In the genomic region with DNA sequence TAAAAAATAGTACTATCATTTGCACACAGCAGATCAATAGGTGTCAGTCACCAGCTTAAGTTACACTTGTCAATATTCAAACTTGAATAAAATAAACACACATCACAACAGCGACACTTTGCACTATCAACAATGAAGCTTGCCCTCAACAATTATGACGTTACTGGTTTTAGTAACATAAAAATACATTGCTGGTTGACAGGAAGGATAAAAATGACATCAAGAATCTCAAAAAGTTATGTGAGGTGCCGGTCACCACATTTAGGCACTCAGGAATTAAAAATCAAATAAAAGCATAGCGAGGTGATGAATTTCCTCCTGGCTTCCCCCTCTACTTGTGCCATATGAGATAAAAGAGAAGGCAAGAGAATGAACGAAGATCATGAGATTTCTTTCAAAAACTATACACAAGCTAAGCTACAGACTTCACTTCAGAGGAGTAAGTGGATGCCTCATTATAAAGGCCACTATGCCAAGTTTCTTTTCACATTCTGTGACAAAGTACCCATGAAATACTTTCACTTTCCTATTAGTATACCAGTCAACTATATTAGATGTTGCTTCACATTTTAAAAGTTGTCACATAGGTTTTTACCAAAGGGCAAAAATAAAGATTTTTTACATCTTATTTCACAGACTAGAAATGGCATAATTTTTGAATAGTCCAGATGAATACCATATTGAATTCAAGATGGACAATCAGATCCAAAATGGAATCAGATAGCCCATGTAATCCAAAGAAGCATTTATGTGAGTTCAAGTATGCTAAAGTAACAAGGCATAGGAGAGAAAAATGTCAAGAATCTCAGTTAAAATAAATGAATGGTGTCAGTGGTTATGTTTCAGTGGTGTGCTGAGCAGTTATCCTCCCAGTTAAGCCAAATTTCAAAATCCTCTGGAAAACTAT, we compare ENCODE assay signal across 11 cellular contexts. TPM values are rescaled to one million over a fixed set of nuclear protein-coding genes. Genes with fewer than 3 reads are reported as not detected.
A peak's percentile ranks its signal among the peaks of the same experiment; 100 is the strongest.
DNase-seq lines count a peak whose midpoint lies in the region; ATAC-seq and TF ChIP-seq lines count a peak whose summit lies in the region.
"Had no signal": no experiment of that assay in that cellular context is flagged by ENCODE, and none has a peak within 500 bp of the region (broad histone marks: within the 10 kb centered on the region; RNA-seq: fewer than 3 reads in every experiment).

No MANE protein-coding gene starts in this region.

- WGBS in hepatocyte (ENCODE audit: low lambda C conversion rate, missing lambda C conversion rate), result 93% methylated on average over 5 of the region's 5 CpGs

- H4K20me1 ChIP-seq in hepatocyte (ENCODE audit: insufficient read depth, poor library complexity, severe bottlenecking), result no peaks in the 10 kb centered on the region

- H3K4me1 ChIP-seq in hepatocyte (ENCODE audit: insufficient read depth), result peaks cover 23% of the 10 kb centered on the region

- no peaks in the 10 kb centered on the region for H3K27me3 ChIP-seq in hepatocyte
- H3K27me3 ChIP-seq: suprapubic skin had no signal

- TF ChIP-seq CTCF in GM12865 (IDR thresholded peaks at IDR 0.05; ENCODE audit: insufficient read depth, low read depth, low read length, missing control alignments), result no peak
- no peak for TF ChIP-seq CTCF in hepatocyte (IDR thresholded peaks at IDR 0.05; ENCODE audit: poor library complexity)

- no peaks in the 10 kb centered on the region for H3K27me3 Mint-ChIP-seq in activated T-helper 17 cell treated with anti-CD3 and anti-CD28 coated beads, Interleukin-2, amount 50 U/mL, for 72 hours

- no peak overlapping the region for H3K27ac ChIP-seq in hepatocyte
- H3K27ac ChIP-seq: suprapubic skin had no signal

- peak overlapping the region; percentile 82 for H3K4me2 ChIP-seq in hepatocyte

- H3K4me3 ChIP-seq in GM12865 (ENCODE audit: low read depth, low read length), result peak overlapping the region; percentile 31
- no peak overlapping the region for H3K4me3 ChIP-seq in hepatocyte

- no peaks in the 10 kb centered on the region for H3K9me3 Mint-ChIP-seq in activated T-helper 17 cell treated with anti-CD3 and anti-CD28 coated beads, Interleukin-2, amount 50 U/mL, for 72 hours

- peaks cover 17% of the 10 kb centered on the region for H3K79me2 ChIP-seq in hepatocyte

- peaks cover 10% of the 10 kb centered on the region for H3K4me1 Mint-ChIP-seq in activated T-helper 17 cell treated with anti-CD3 and anti-CD28 coated beads, Interleukin-2, amount 50 U/mL, for 72 hours

- in situ Hi-C loops in ACHN (cut with HindIII; ENCODE audit: low pct_ligation_motif_present, low pct_unique_long_range_greater_than_20kb, low sequenced_read_pairs), result no loop called here

- H3K9me2 ChIP-seq in hepatocyte (replicated peaks; ENCODE audit: insufficient read depth), result no peaks in the 10 kb centered on the region

- no peaks in the 10 kb centered on the region for H3K36me3 ChIP-seq in hepatocyte (replicated peaks; ENCODE audit: insufficient read depth, low read depth)
- H3K36me3 ChIP-seq: suprapubic skin had no signal

- DNase-seq in ACHN (peak; percentile 49), GM12865 (ENCODE audit: low read depth) (peak; percentile 37), hepatocyte (ENCODE audit: low spot score) (no peak), SHP77 (lab: John Stamatoyannopoulos, UW) (no peak)
- DNase-seq in activated effector memory CD4-positive, alpha-beta T cell treated with anti-CD3 and anti-CD28 coated beads, Interleukin-2, amount 50 U/mL, for 16 hours, result no peak
- DNase-seq: effector CD8-positive, alpha-beta T cell; stimulated activated CD4-positive, alpha-beta T cell treated with anti-CD3 and anti-CD28 coated beads, Interleukin-4, amount 100 ng/mL, for 1 hour had no signal

- no peak overlapping the region for H2AFZ ChIP-seq in hepatocyte

- peaks cover 8% of the 10 kb centered on the region for H3K36me3 Mint-ChIP-seq in activated T-helper 17 cell treated with anti-CD3 and anti-CD28 coated beads, Interleukin-2, amount 50 U/mL, for 72 hours (ENCODE audit: low read depth)

- ATAC-seq in activated T-helper 17 cell treated with anti-CD3 and anti-CD28 coated beads, Interleukin-2, amount 50 U/mL, for 72 hours (replicated peaks), result no peak
- ATAC-seq in HG02610 (IDR thresholded peaks at IDR 0.05; ENCODE audit: unreplicated experiment) (no peak), GM21786 (IDR thresholded peaks at IDR 0.05; ENCODE audit: unreplicated experiment) (no peak)

- no peak overlapping the region for H3K27ac Mint-ChIP-seq in activated T-helper 17 cell treated with anti-CD3 and anti-CD28 coated beads, Interleukin-2, amount 50 U/mL, for 72 hours

- no peaks in the 10 kb centered on the region for H3K9me3 ChIP-seq in hepatocyte (ENCODE audit: low read depth)
- H3K9me3 ChIP-seq: suprapubic skin had no signal

- H3K4me3 Mint-ChIP-seq in activated T-helper 17 cell treated with anti-CD3 and anti-CD28 coated beads, Interleukin-2, amount 50 U/mL, for 72 hours, result peak overlapping the region; percentile 56

RNA-seq across cellular contexts. Expression of gene CCDC71L, which starts 3.6 kb away (rescaled TPM):
- 10 to 100 TPM; 19.4 to 28.5 TPM for total RNA-seq in activated T-helper 17 cell treated with anti-CD3 and anti-CD28 coated beads, Interleukin-2, amount 50 U/mL, for 72 hours
- total RNA-seq in hepatocyte, result 17.1 and 24.3 TPM in 2 replicates
- polyA plus RNA-seq in hepatocyte, result 14.8 and 17.0 TPM in 2 replicates

Comparison
In these comparisons a context has a peak if more than half of its experiments do, and no peak if none do; other contexts are left out.
1. DNase-seq: peak in ACHN (single experiment) and GM12865 (single experiment); none in hepatocyte (single experiment), SHP77 (0 of 2) and activated effector memory CD4-positive, alpha-beta T cell treated with anti-CD3 and anti-CD28 coated beads, Interleukin-2, amount 50 U/mL, for 16 hours (single experiment).